Comparison of ENCODE assay signal across 23 cellular contexts in the genomic region with DNA sequence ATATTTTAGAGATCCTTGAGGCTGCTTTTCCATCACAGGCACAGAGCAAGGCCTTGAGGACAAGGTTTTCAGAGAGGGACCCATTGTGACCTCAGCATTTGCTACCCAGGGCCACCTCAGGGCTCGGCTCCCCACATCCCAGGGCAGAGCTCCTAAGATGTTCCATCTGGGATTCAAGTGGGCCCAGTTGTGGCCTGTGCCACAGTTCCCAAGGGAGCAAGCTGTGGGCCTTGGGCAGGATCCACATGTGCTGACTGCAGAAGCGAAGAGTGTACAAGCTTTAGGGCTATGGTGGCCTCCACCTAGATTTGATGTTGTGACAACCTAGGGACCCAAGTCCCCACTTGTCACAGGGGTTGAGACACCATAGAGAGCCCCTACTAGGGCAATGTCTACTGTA.
DNase-seq lines count a peak whose midpoint lies in the region; ATAC-seq and TF ChIP-seq lines count a peak whose summit lies in the region.
"Had no signal": no experiment of that assay in that cellular context is flagged by ENCODE, and none has a peak within 500 bp of the region (broad histone marks: within the 10 kb centered on the region; RNA-seq: fewer than 3 reads in every experiment).

No MANE protein-coding gene starts in this region.

- no peak overlapping the region for H2AK5ac ChIP-seq in trophoblast cell (ENCODE audit: low read length)

- POLR2A ChIA-PET in Caco-2 (lab: Charles Lee), result no interaction called here

- H3K27me3 Mint-ChIP-seq in Caco-2 (ENCODE audit: insufficient read depth, unreplicated experiment), result no peaks in the 10 kb centered on the region
- H3K27me3 Mint-ChIP-seq: CD4-positive, alpha-beta T cell; CD8-positive, alpha-beta memory T cell had no signal

- no peak for TF ChIP-seq CTCF in Caco-2 (IDR thresholded peaks at IDR 0.05; ENCODE audit: insufficient read depth in 1 of 2, low read depth in 1 of 2, low read length in 1 of 2, severe bottlenecking in 1 of 2, unreplicated experiment in 1 of 2)
- no peak for TF ChIP-seq CTCF in gastroesophageal sphincter (IDR thresholded peaks at IDR 0.05)
- TF ChIP-seq CTCF in upper lobe of left lung (IDR thresholded peaks at IDR 0.05), result no peak

- CTCF ChIA-PET in Caco-2 (lab: Charles Lee), result no interaction called here

- H3K36me3 ChIP-seq in Caco-2 (ENCODE audit: control insufficient read depth, insufficient read depth, low read length), result no peaks in the 10 kb centered on the region
- no peaks in the 10 kb centered on the region for H3K36me3 ChIP-seq in gastroesophageal sphincter
- H3K36me3 ChIP-seq in trophoblast cell (ENCODE audit: control insufficient read depth in 1 of 2, insufficient read depth in 2 of 2, low read length in 2 of 2), result no peaks in the 10 kb centered on the region
- H3K36me3 ChIP-seq in upper lobe of left lung, result no peaks in the 10 kb centered on the region
- H3K36me3 ChIP-seq: BE2C; BLaER1 treated with 17β-estradiol and CSF1 and Interleukin-3, amounts not matched to agents 10 nM and 100 nM had no signal

- H3K9me3 ChIP-seq in Caco-2, result no peaks in the 10 kb centered on the region; the same call in 1 of the 2 replicates
- H3K9me3 ChIP-seq in gastroesophageal sphincter, result no peaks in the 10 kb centered on the region
- H3K9me3 ChIP-seq in trophoblast cell (ENCODE audit: insufficient read depth, low read depth, low read length), result no peaks in the 10 kb centered on the region
- no peaks in the 10 kb centered on the region for H3K9me3 ChIP-seq in upper lobe of left lung
- H3K9me3 ChIP-seq: BE2C; BLaER1 treated with 17β-estradiol and CSF1 and Interleukin-3, amounts not matched to agents 10 nM and 100 nM had no signal

- H4K91ac ChIP-seq in trophoblast cell (ENCODE audit: low read depth, low read length), result peak overlapping the region; percentile 4

- peaks cover 2% of the 10 kb centered on the region for H3K79me1 ChIP-seq in trophoblast cell (ENCODE audit: low read length)

- no peak overlapping the region for H3K4me3 ChIP-seq in Caco-2 (ENCODE audit: low read depth, low read length)
- H3K4me3 ChIP-seq in gastroesophageal sphincter, result no peak overlapping the region
- peak overlapping the region; percentile 2 for H3K4me3 ChIP-seq in trophoblast cell (ENCODE audit: low read depth, low read length)
- no peak overlapping the region for H3K4me3 ChIP-seq in upper lobe of left lung
- H3K4me3 ChIP-seq: BLaER1 treated with 17β-estradiol and CSF1 and Interleukin-3, amounts not matched to agents 10 nM and 100 nM; GM23248 had no signal

- no peak for TF ChIP-seq POLR2A in gastroesophageal sphincter (IDR thresholded peaks at IDR 0.05)
- no peak for TF ChIP-seq POLR2A in upper lobe of left lung (IDR thresholded peaks at IDR 0.05)

- peaks cover 13% of the 10 kb centered on the region for H3K9me3 Mint-ChIP-seq in Caco-2 (ENCODE audit: unreplicated experiment)

- no peak overlapping the region for H2BK5ac ChIP-seq in trophoblast cell (ENCODE audit: low read depth, low read length, poor library complexity)

- no peak overlapping the region for H3K23ac ChIP-seq in trophoblast cell (ENCODE audit: low read length)

- H3K14ac ChIP-seq in trophoblast cell (ENCODE audit: low read length), result no peak overlapping the region

- H2AFZ ChIP-seq in trophoblast cell (ENCODE audit: insufficient read depth, low read length, poor library complexity), result no peak overlapping the region
- H2AFZ ChIP-seq: GM23248 had no signal

- intact Hi-C loops in Caco-2 (cut with micrococcal nuclease; ENCODE audit: unreplicated experiment), result loop anchor here (1.0 to 10.0 kb wide), 2 partner anchors 11 to 523 kb away; no protein-coding TSS in a partner anchor

- no peak for TF ChIP-seq EP300 in gastroesophageal sphincter (IDR thresholded peaks at IDR 0.05)
- TF ChIP-seq EP300 in upper lobe of left lung (IDR thresholded peaks at IDR 0.05), result no peak

- H3K27me3 ChIP-seq in Caco-2 (replicated peaks; ENCODE audit: control insufficient read depth, insufficient read depth, low read length), result no peaks in the 10 kb centered on the region
- no peaks in the 10 kb centered on the region for H3K27me3 ChIP-seq in gastroesophageal sphincter
- no peaks in the 10 kb centered on the region for H3K27me3 ChIP-seq in trophoblast cell (ENCODE audit: insufficient read depth, low read length)
- no peaks in the 10 kb centered on the region for H3K27me3 ChIP-seq in upper lobe of left lung
- H3K27me3 ChIP-seq: BE2C; BLaER1 treated with 17β-estradiol and CSF1 and Interleukin-3, amounts not matched to agents 10 nM and 100 nM had no signal

- peak overlapping the region; percentile 30 for H3K27ac Mint-ChIP-seq in Caco-2 (ENCODE audit: unreplicated experiment)
- H3K27ac Mint-ChIP-seq: CD14-positive monocyte; CD4-positive, alpha-beta T cell; CD8-positive, alpha-beta memory T cell had no signal

- no peaks in the 10 kb centered on the region for H3K36me3 Mint-ChIP-seq in Caco-2 (ENCODE audit: insufficient read depth, unreplicated experiment)
- H3K36me3 Mint-ChIP-seq: CD14-positive monocyte; CD8-positive, alpha-beta memory T cell had no signal

- whole genome bisulfite sequencing in gastroesophageal sphincter (ENCODE audit: low coverage in 1 of 2), 2 donors, result 100% methylated on average over 1 of the region's 2 CpGs; no CpG with 5 or more reads in 1 of the 2 donors
- WGBS in trophoblast cell (ENCODE audit: extremely low coverage, insufficient coverage, insufficient read length), result no CpG with 5 or more reads among the region's 2 CpGs
- WGBS in upper lobe of left lung, 2 donors, result 82 to 85% methylated on average over 2 of the region's 2 CpGs

- no TSS peak for BruUV-seq in Caco-2 (replicated peaks; lab: Mats Ljungman, UMichigan)

- H3K4me1 Mint-ChIP-seq in Caco-2 (ENCODE audit: low read depth, unreplicated experiment), result peaks cover 33% of the 10 kb centered on the region
- H3K4me1 Mint-ChIP-seq: CD14-positive monocyte; CD8-positive, alpha-beta memory T cell had no signal

- no peak overlapping the region for H3K9ac ChIP-seq in trophoblast cell (ENCODE audit: low read length)
- H3K9ac ChIP-seq: BLaER1 treated with 17β-estradiol and CSF1 and Interleukin-3, amounts not matched to agents 10 nM and 100 nM; GM23248 had no signal

- H3K18ac ChIP-seq in trophoblast cell (ENCODE audit: low read length), result no peak overlapping the region

- H4K8ac ChIP-seq in trophoblast cell (ENCODE audit: low read depth, low read length), result no peak overlapping the region

- H3K4me1 ChIP-seq in Caco-2, result peaks cover 46% of the 10 kb centered on the region
- no peaks in the 10 kb centered on the region for H3K4me1 ChIP-seq in gastroesophageal sphincter
- H3K4me1 ChIP-seq in trophoblast cell (ENCODE audit: control insufficient read depth in 1 of 2, insufficient read depth in 2 of 2, low read length in 2 of 2), result peaks cover 3 to 11% of the 10 kb centered on the region in 2 experiments
- no peaks in the 10 kb centered on the region for H3K4me1 ChIP-seq in upper lobe of left lung
- H3K4me1 ChIP-seq: BLaER1 treated with 17β-estradiol and CSF1 and Interleukin-3, amounts not matched to agents 10 nM and 100 nM had no signal

- H3K4me2 ChIP-seq in trophoblast cell (ENCODE audit: low read length), result no peak overlapping the region
- H3K4me2 ChIP-seq: BLaER1 treated with 17β-estradiol and CSF1 and Interleukin-3, amounts not matched to agents 10 nM and 100 nM had no signal

- H3K79me2 ChIP-seq in trophoblast cell (ENCODE audit: control insufficient read depth, insufficient read depth, low read length, poor library complexity), result no peaks in the 10 kb centered on the region

- DNase-seq in Caco-2, result no peak
- DNase-seq in trophoblast cell, result no peak
- DNase-seq in upper lobe of left lung, result no peak
- DNase-seq in caudate nucleus (lab: John Stamatoyannopoulos, UW), result no peak
- DNase-seq in HK-2 (ENCODE audit: unreplicated experiment), result no peak
- DNase-seq in amniotic stem cell (lab: John Stamatoyannopoulos, UW), result no peak
- DNase-seq: ACHN; AML-193; BE2C; Calu3; CD4-positive, alpha-beta T cell; CD8-positive, alpha-beta memory T cell; DMS53; DMS79 treated with DMSO at 0.1 percent for 48 hours; GF-D8; GM23248; H7; HCEC 1CT had no signal

- H3K4ac ChIP-seq in trophoblast cell (ENCODE audit: low read depth, low read length), result no peak overlapping the region

- H3K27ac ChIP-seq in gastroesophageal sphincter, result no peak overlapping the region
- no peak overlapping the region for H3K27ac ChIP-seq in trophoblast cell (ENCODE audit: low read depth, low read length)
- H3K27ac ChIP-seq in upper lobe of left lung, result no peak overlapping the region
- H3K27ac ChIP-seq in caudate nucleus (ENCODE audit: low read depth, low read length), result no peak overlapping the region
- H3K27ac ChIP-seq: 22Rv1; BLaER1 treated with 17β-estradiol and CSF1 and Interleukin-3, amounts not matched to agents 10 nM and 100 nM; GM23248 had no signal

- H3K4me3 Mint-ChIP-seq in Caco-2 (ENCODE audit: unreplicated experiment), result no peak overlapping the region
- H3K4me3 Mint-ChIP-seq: CD14-positive monocyte; CD4-positive, alpha-beta T cell; CD8-positive, alpha-beta memory T cell had no signal

- H2BK12ac ChIP-seq in trophoblast cell (ENCODE audit: low read length), result no peak overlapping the region

- H2BK120ac ChIP-seq in trophoblast cell (ENCODE audit: insufficient read depth, low read length, poor library complexity), result no peak overlapping the region

- peak; percentile 10 for ATAC-seq in gastroesophageal sphincter
- peak; percentile 17 to 51 for ATAC-seq in upper lobe of left lung (ENCODE audit: low FRiP score in 2 of 2)
- ATAC-seq in GM19324 (IDR thresholded peaks at IDR 0.05; ENCODE audit: low FRiP score, unreplicated experiment), result no peak

- no peak overlapping the region for H4K12ac ChIP-seq in trophoblast cell (ENCODE audit: low read depth, low read length)
